Comparison of ENCODE assay signal across 8 cellular contexts in the genomic region with DNA sequence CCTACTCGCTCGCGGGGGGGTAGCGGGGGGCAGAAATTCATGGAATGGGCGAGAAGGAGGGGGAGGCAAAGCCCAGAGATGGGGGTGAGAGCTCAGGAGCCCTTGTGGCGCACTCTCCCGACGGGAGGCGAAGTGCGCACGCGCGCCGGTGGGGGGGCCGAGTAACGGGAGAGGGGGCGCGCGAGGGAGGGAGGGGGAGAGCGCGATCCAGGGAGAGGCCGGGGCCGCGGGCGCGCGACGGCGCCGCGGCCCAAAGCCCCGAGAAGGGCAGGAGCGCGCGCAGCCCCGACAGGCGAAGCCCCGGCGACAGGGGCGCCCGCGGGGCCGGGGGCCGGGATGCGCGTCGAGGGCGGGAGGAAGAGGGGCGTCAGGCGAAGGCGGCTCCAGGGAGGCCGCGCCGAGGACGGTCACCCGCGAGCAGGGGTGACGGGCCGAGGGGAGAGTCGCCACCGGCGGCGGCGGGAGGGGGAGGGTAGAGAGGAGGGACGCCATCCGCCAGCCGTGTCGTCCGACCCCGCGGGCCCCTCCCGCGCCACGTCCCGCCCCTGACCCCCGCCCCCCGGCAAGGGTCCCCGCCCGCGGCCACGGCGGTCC.
DNase-seq lines count a peak whose midpoint lies in the region; ATAC-seq lines count a peak whose summit lies in the region.

No MANE protein-coding gene starts in this region.

- peaks cover 25% of the 10 kb centered on the region for H3K4me1 ChIP-seq in effector memory CD4-positive, alpha-beta T cell (ENCODE audit: control insufficient read depth, insufficient read depth, low read length, poor library complexity, severe bottlenecking)

- H3K27me3 Mint-ChIP-seq in memory B cell, result peaks cover 5% of the 10 kb centered on the region

- peak overlapping the region; percentile 86 for H3K4me3 ChIP-seq in effector memory CD4-positive, alpha-beta T cell (ENCODE audit: insufficient read depth, low read depth, low read length, poor library complexity, severe bottlenecking)

- peak overlapping the region; percentile 96 for H3K27ac Mint-ChIP-seq in memory B cell

- DNase-seq in ACHN, result peak; percentile 60
- peak; percentile 45 for DNase-seq in NCI-H446 treated with DMSO at 0.1 percent for 48 hours (lab: John Stamatoyannopoulos, UW)
- peak; percentile 80 for DNase-seq in activated CD8-positive, alpha-beta memory T cell treated with anti-CD3 and anti-CD28 coated beads for 24 hours
- DNase-seq in effector memory CD4-positive, alpha-beta T cell, result peak; percentile 57 to 61 (median 58)
- DNase-seq in memory B cell (ENCODE audit: low spot score in 2 of 2), result peak; percentile 42 to 56
- DNase-seq in stimulated activated CD8-positive, alpha-beta memory T cell treated with anti-CD3 and anti-CD28 coated beads, Interleukin-12 subunit alpha, Interleukin-12 subunit beta, amount 100 ng/mL, for 4 hours (ENCODE audit: low read depth), result peak; percentile 50

- no peaks in the 10 kb centered on the region for H3K9me3 ChIP-seq in effector memory CD4-positive, alpha-beta T cell (ENCODE audit: control insufficient read depth, low read length)

- peak; percentile 18 for ATAC-seq in GM18858 (IDR thresholded peaks at IDR 0.05; ENCODE audit: unreplicated experiment)
- peak; percentile 37 for ATAC-seq in HG03103 (IDR thresholded peaks at IDR 0.05; ENCODE audit: low read depth, unreplicated experiment)
- peak; percentile 39 for ATAC-seq in memory B cell (ENCODE audit: low read depth)

- H3K36me3 ChIP-seq in effector memory CD4-positive, alpha-beta T cell (ENCODE audit: control insufficient read depth, insufficient read depth, low read length), result no peaks in the 10 kb centered on the region

- no peaks in the 10 kb centered on the region for H3K27me3 ChIP-seq in effector memory CD4-positive, alpha-beta T cell (replicated peaks; ENCODE audit: control insufficient read depth, insufficient read depth, low read length, poor library complexity, severe bottlenecking)

- H3K4me3 Mint-ChIP-seq in memory B cell, result peak overlapping the region; percentile 96

- peak overlapping the region; percentile 87 for H3K27ac ChIP-seq in effector memory CD4-positive, alpha-beta T cell (ENCODE audit: insufficient read depth, low read length, poor library complexity, severe bottlenecking)

- H3K36me3 Mint-ChIP-seq in memory B cell, result peaks cover 1% of the 10 kb centered on the region

- peaks cover 23% of the 10 kb centered on the region for H3K4me1 Mint-ChIP-seq in memory B cell

- no peaks in the 10 kb centered on the region for H3K9me3 Mint-ChIP-seq in memory B cell

- in situ Hi-C loops in ACHN (cut with HindIII; ENCODE audit: low pct_ligation_motif_present, low pct_unique_long_range_greater_than_20kb, low sequenced_read_pairs), result no loop called here

Comparison
In these comparisons a context has a peak if more than half of its experiments do, and no peak if none do; other contexts are left out.
1. Peak in every context shown above with its lines: DNase-seq, ATAC-seq, H3K4me3 ChIP-seq and H3K27ac ChIP-seq.